ENCODE assay signal across 15 cellular contexts in genomic region chr14:92633724-92634123, GRCh38.
DNase-seq lines count a peak whose midpoint lies in the region; ATAC-seq and TF ChIP-seq lines count a peak whose summit lies in the region.
"Had no signal": no experiment of that assay in that cellular context is flagged by ENCODE, and none has a peak within 500 bp of the region (broad histone marks: within the 10 kb centered on the region; RNA-seq: fewer than 3 reads in every experiment).

No MANE protein-coding gene starts in this region.

- peak overlapping the region; percentile 52 for H3K27ac ChIP-seq in AG04450 (ENCODE audit: low read depth, low read length)
- H3K27ac ChIP-seq in GM23248, result no peak overlapping the region
- H3K27ac ChIP-seq in naive thymus-derived CD4-positive, alpha-beta T cell (ENCODE audit: low read depth, low read length), result no peak overlapping the region
- H3K27ac ChIP-seq: VCaP had no signal

- intact Hi-C loops in dendritic cell treated with granulocyte-macrophage colony-stimulating factor and Interleukin-4, amounts not matched to agents 40 ng/mL and 50 ng/mL, for 4 days (cut with micrococcal nuclease), result loop anchor here (2.0 kb wide), 1 partner anchor 19 kb away; no protein-coding TSS in a partner anchor
- intact Hi-C loops in naive thymus-derived CD4-positive, alpha-beta T cell (cut with micrococcal nuclease), result no loop called here

- H3K4me1 Mint-ChIP-seq in dendritic cell treated with granulocyte-macrophage colony-stimulating factor and Interleukin-4, amounts not matched to agents 40 ng/mL and 50 ng/mL, for 4 days (ENCODE audit: low read depth), result peaks cover 53% of the 10 kb centered on the region
- H3K4me1 Mint-ChIP-seq in naive thymus-derived CD4-positive, alpha-beta T cell, result peaks cover 13 to 29% (median 19%) of the 10 kb centered on the region in 7 donors

- no peak overlapping the region for H3K4me3 ChIP-seq in AG04450 (ENCODE audit: low read depth, low read length)
- H3K4me3 ChIP-seq in GM23248, result no peak overlapping the region
- H3K4me3 ChIP-seq in naive thymus-derived CD4-positive, alpha-beta T cell (ENCODE audit: low read length), result no peak overlapping the region

- H3K4me2 ChIP-seq in GM23248 (ENCODE audit: unreplicated experiment), result no peak overlapping the region

- no peaks in the 10 kb centered on the region for H3K36me3 ChIP-seq in GM23248 (ENCODE audit: low read depth)
- H3K36me3 ChIP-seq in naive thymus-derived CD4-positive, alpha-beta T cell (ENCODE audit: control insufficient read depth in 2 of 3, insufficient read depth in 3 of 3, low read length in 3 of 3), result no peaks in the 10 kb centered on the region

- H3K9ac ChIP-seq in GM23248, result no peak overlapping the region

- peak overlapping the region; percentile 69 for H3K27ac Mint-ChIP-seq in dendritic cell treated with granulocyte-macrophage colony-stimulating factor and Interleukin-4, amounts not matched to agents 40 ng/mL and 50 ng/mL, for 4 days
- peak overlapping the region in 3 of 9 donors; percentile 32 to 49 (median 49) for H3K27ac Mint-ChIP-seq in naive thymus-derived CD4-positive, alpha-beta T cell

- no peaks in the 10 kb centered on the region for H3F3A ChIP-seq in GM23248 (ENCODE audit: insufficient read depth)

- H3K9me3 Mint-ChIP-seq in dendritic cell treated with granulocyte-macrophage colony-stimulating factor and Interleukin-4, amounts not matched to agents 40 ng/mL and 50 ng/mL, for 4 days, result peaks cover 6% of the 10 kb centered on the region
- H3K9me3 Mint-ChIP-seq in naive thymus-derived CD4-positive, alpha-beta T cell, result peaks cover 0 to 4% (median 0%) of the 10 kb centered on the region in 11 donors
- H3K9me3 Mint-ChIP-seq: type B pancreatic cell had no signal

- no peak overlapping the region for H3K4me3 Mint-ChIP-seq in dendritic cell treated with granulocyte-macrophage colony-stimulating factor and Interleukin-4, amounts not matched to agents 40 ng/mL and 50 ng/mL, for 4 days
- no peak overlapping the region for H3K4me3 Mint-ChIP-seq in naive thymus-derived CD4-positive, alpha-beta T cell
- H3K4me3 Mint-ChIP-seq: type B pancreatic cell had no signal

- CTCF ChIA-PET in AG04450 (lab: Charles Lee), result interaction anchor here (0.7 to 1.1 kb wide), 7 partner anchors 9 to 1152 kb away, joined by 3 to 7 read pairs (median 4); no protein-coding TSS in a partner anchor
- CTCF ChIA-PET in naive thymus-derived CD4-positive, alpha-beta T cell (lab: Charles Lee), result interaction anchor here (0.7 to 0.8 kb wide), 2 partner anchors 10 to 37 kb away, joined by 3 to 4 read pairs; no protein-coding TSS in a partner anchor

- no peaks in the 10 kb centered on the region for H3K9me2 ChIP-seq in GM23248 (ENCODE audit: insufficient read depth)

- H3K36me3 Mint-ChIP-seq in dendritic cell treated with granulocyte-macrophage colony-stimulating factor and Interleukin-4, amounts not matched to agents 40 ng/mL and 50 ng/mL, for 4 days (ENCODE audit: low read depth), result peaks cover 43% of the 10 kb centered on the region
- H3K36me3 Mint-ChIP-seq in naive thymus-derived CD4-positive, alpha-beta T cell, result peaks cover 0 to 7% (median 5%) of the 10 kb centered on the region in 5 donors

- no peaks in the 10 kb centered on the region for H3K4me1 ChIP-seq in GM23248 (ENCODE audit: insufficient read depth)
- no peaks in the 10 kb centered on the region for H3K4me1 ChIP-seq in naive thymus-derived CD4-positive, alpha-beta T cell (ENCODE audit: control insufficient read depth in 2 of 2, insufficient read depth in 2 of 2, low read length in 2 of 2)

- H3K9me3 ChIP-seq in AG04450 (ENCODE audit: control insufficient read depth, insufficient read depth, low read length) (no peaks in the 10 kb centered on the region; the same call in 1 of the 2 replicates), GM23248 (ENCODE audit: low read depth) (no peaks in the 10 kb centered on the region)
- no peaks in the 10 kb centered on the region for H3K9me3 ChIP-seq in naive thymus-derived CD4-positive, alpha-beta T cell (ENCODE audit: control insufficient read depth in 2 of 3, low read length in 3 of 3)

- H2AFZ ChIP-seq in GM23248, result no peak overlapping the region

- no peaks in the 10 kb centered on the region for H3K79me2 ChIP-seq in GM23248 (ENCODE audit: insufficient read depth)

- no peak for DNase-seq in AG04450 (ENCODE audit: low read depth, low spot score)
- peak; percentile 44 for DNase-seq in GM23248
- no peak for DNase-seq in naive thymus-derived CD4-positive, alpha-beta T cell
- no peak for DNase-seq in NCI-H526 (lab: John Stamatoyannopoulos, UW)
- no peak for DNase-seq in GDM1 (lab: John Stamatoyannopoulos, UW)
- no peak for DNase-seq in NCI-H510A (lab: John Stamatoyannopoulos, UW)
- no peak for DNase-seq in iPS-NIHi11 (ENCODE audit: low spot score)
- DNase-seq: activated CD8-positive, alpha-beta memory T cell treated with anti-CD3 and anti-CD28 coated beads for 24 hours; activated effector memory CD4-positive, alpha-beta T cell treated with anti-CD3 and anti-CD28 coated beads, Interleukin-2, amount 50 U/mL, for 16 hours; NCI-H187 treated with DMSO at 0.1 percent for 48 hours; NCI-H510A treated with DMSO at 0.1 percent for 48 hours; stimulated activated naive CD8-positive, alpha-beta T cell treated with anti-CD3 and anti-CD28 coated beads, Interleukin-15, Interleukin-2, amounts not matched to agents 100 U/mL and 50 U/mL, for 24 hours had no signal

- in situ Hi-C loops in GM23248 (cut with MboI), result no loop called here

- TF ChIP-seq CTCF in AG04450 (IDR thresholded peaks at IDR 0.05; ENCODE audit: low read depth, low read length), result no peak

- H4K20me1 ChIP-seq in GM23248 (ENCODE audit: insufficient read depth), result no peaks in the 10 kb centered on the region

- H3K27me3 ChIP-seq in AG04450 (ENCODE audit: control insufficient read depth, insufficient read depth, low read length), result no peaks in the 10 kb centered on the region
- H3K27me3 ChIP-seq in GM23248 (replicated peaks; ENCODE audit: insufficient read depth), result no peaks in the 10 kb centered on the region
- H3K27me3 ChIP-seq in naive thymus-derived CD4-positive, alpha-beta T cell (ENCODE audit: control insufficient read depth in 2 of 2, insufficient read depth in 2 of 2, low read length in 2 of 2), result no peaks in the 10 kb centered on the region

- POLR2A ChIA-PET in AG04450 (lab: Yijun Ruan, JAX), result interaction anchor here (0.6 to 1.9 kb wide), 5 partner anchors 8 to 1136 kb away, joined by 3 to 18 read pairs (median 3); no protein-coding TSS in a partner anchor
- POLR2A ChIA-PET in naive thymus-derived CD4-positive, alpha-beta T cell (lab: Charles Lee), result interaction anchor here (0.6 to 1.3 kb wide), 4 partner anchors 15 to 20 kb away, joined by 3 to 8 read pairs (median 3); no protein-coding TSS in a partner anchor

- ATAC-seq in naive thymus-derived CD4-positive, alpha-beta T cell, result peak; percentile 44

- no peaks in the 10 kb centered on the region for H3K27me3 Mint-ChIP-seq in dendritic cell treated with granulocyte-macrophage colony-stimulating factor and Interleukin-4, amounts not matched to agents 40 ng/mL and 50 ng/mL, for 4 days
- H3K27me3 Mint-ChIP-seq in naive thymus-derived CD4-positive, alpha-beta T cell, result peaks cover 0 to 3% (median 0%) of the 10 kb centered on the region in 5 donors
